ENCODE assay signal across 8 cellular contexts in the genomic region with DNA sequence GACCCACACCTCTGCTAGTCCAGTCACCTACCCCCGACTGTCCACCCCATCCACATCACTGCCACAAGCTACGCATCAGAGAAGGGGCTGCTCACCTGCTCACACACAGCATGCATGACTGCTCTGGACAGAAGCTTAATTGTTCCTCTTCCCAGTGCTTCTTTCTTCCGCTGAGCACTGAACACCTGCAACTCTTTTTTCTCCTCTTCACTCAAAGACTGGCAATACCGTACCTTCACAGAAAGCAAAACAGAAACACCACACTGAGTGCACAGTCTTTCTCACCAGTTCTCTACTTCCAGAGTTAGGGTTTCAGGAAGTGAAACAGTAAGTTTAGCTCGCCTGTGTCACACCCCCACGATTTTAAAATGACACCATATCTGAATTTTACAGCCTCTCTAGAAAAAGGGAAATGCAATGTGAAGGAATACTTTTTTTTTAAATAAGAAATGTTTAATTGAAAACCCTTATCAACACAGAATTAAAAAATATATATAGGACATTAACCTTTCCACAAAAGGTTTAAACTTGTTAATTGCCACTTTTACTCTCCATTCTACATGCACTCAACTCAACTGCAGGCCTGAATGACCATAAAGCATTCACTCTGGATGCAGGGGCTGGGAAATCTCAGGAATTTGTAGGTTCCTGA.
DNase-seq lines count a peak whose midpoint lies in the region; ATAC-seq and TF ChIP-seq lines count a peak whose summit lies in the region.

No MANE protein-coding gene starts in this region.

- H3K4me3 Mint-ChIP-seq in CD14-positive monocyte (peak overlapping the region; percentile 86 to 99), neural crest cell (no peak overlapping the region)

- H3K27me3 Mint-ChIP-seq in CD14-positive monocyte (ENCODE audit: low read depth in 3 of 3) (peaks cover 0 to 2% (median 0%) of the 10 kb centered on the region in 3 donors), neural crest cell (ENCODE audit: low read depth) (no peaks in the 10 kb centered on the region)

- H3K9me3 Mint-ChIP-seq in CD14-positive monocyte (no peaks in the 10 kb centered on the region), neural crest cell (no peaks in the 10 kb centered on the region)

- H3K36me3 Mint-ChIP-seq in CD14-positive monocyte (peaks cover 10 to 11% of the 10 kb centered on the region in 2 donors), neural crest cell (ENCODE audit: low read depth) (peaks cover 4% of the 10 kb centered on the region)

- intact Hi-C loops in CD14-positive monocyte (cut with micrococcal nuclease) = no loop called here

- TF ChIP-seq CTCF in CD14-positive monocyte (IDR thresholded peaks at IDR 0.05) (no peak), neural crest cell (conservative IDR thresholded peaks at IDR 0.05) (no peak)

- peaks cover 25% of the 10 kb centered on the region for H3K4me1 Mint-ChIP-seq in CD14-positive monocyte
- H3K4me1 Mint-ChIP-seq in neural crest cell = peaks cover 38% of the 10 kb centered on the region

- peak; percentile 53 for DNase-seq in CD14-positive monocyte (ENCODE audit: low spot score)
- peak; percentile 82 for DNase-seq in RPMI8226
- no peak for DNase-seq in neural crest cell (ENCODE audit: low read depth, low spot score)
- no peak for DNase-seq in HuH-7.5 (ENCODE audit: low spot score)
- DNase-seq in globus pallidus (ENCODE audit: low spot score) = no peak
- no peak for DNase-seq in 8988T

- ATAC-seq in GM18870 (IDR thresholded peaks at IDR 0.05; ENCODE audit: unreplicated experiment) = peak; percentile 97
- peak; percentile 97 for ATAC-seq in HG02981 (IDR thresholded peaks at IDR 0.05; ENCODE audit: unreplicated experiment)

- peak overlapping the region; percentile 40 to 93 (median 76) for H3K27ac Mint-ChIP-seq in CD14-positive monocyte
- peak overlapping the region; percentile 29 for H3K27ac Mint-ChIP-seq in neural crest cell (ENCODE audit: unreplicated experiment)

Comparison
In these comparisons a context has a peak if more than half of its experiments do, and no peak if none do; other contexts are left out.
1. DNase-seq: peak in CD14-positive monocyte (single experiment) and RPMI8226 (single experiment); none in neural crest cell (single experiment), HuH-7.5 (single experiment), globus pallidus (single experiment) and 8988T (single experiment).